Comparison of ENCODE assay signal across 13 cellular contexts in genomic region chr6:40695114-40695513, GRCh38.
DNase-seq lines count a peak whose midpoint lies in the region; ATAC-seq and TF ChIP-seq lines count a peak whose summit lies in the region.
"Had no signal": no experiment of that assay in that cellular context is flagged by ENCODE, and none has a peak within 500 bp of the region (broad histone marks: within the 10 kb centered on the region; RNA-seq: fewer than 3 reads in every experiment).

No MANE protein-coding gene starts in this region.

- H3K4me1 ChIP-seq in BLaER1 = peaks cover 75% of the 10 kb centered on the region
- no peaks in the 10 kb centered on the region for H3K4me1 ChIP-seq in GM23338 (ENCODE audit: insufficient read depth)
- H3K4me1 ChIP-seq in NT2/D1 (ENCODE audit: insufficient read depth, insufficient read length) = no peaks in the 10 kb centered on the region
- H3K4me1 ChIP-seq in endodermal cell (ENCODE audit: control insufficient read depth, insufficient read depth, low read length) = peaks cover 12% of the 10 kb centered on the region
- H3K4me1 ChIP-seq: SJSA1 had no signal

- no peak overlapping the region for H3K27ac Mint-ChIP-seq in GM23338
- no peak overlapping the region for H3K27ac Mint-ChIP-seq in endodermal cell
- H3K27ac Mint-ChIP-seq in effector memory CD8-positive, alpha-beta T cell = no peak overlapping the region
- H3K27ac Mint-ChIP-seq: stimulated activated naive CD8-positive, alpha-beta T cell treated with anti-CD3 and anti-CD28 coated beads, Interleukin-15, Interleukin-2, amounts not matched to agents 100 ng/mL and 50 ng/mL, for 24 hours had no signal

- H3K4me1 Mint-ChIP-seq in GM23338 (peaks cover 7% of the 10 kb centered on the region), endodermal cell (peaks cover 15% of the 10 kb centered on the region)
- no peaks in the 10 kb centered on the region for H3K4me1 Mint-ChIP-seq in effector memory CD8-positive, alpha-beta T cell (ENCODE audit: low read depth in 2 of 2)

- H3K9ac ChIP-seq in BLaER1 = peak overlapping the region; percentile 8; the same call in 1 of the 2 replicates
- H3K9ac ChIP-seq in NT2/D1 (ENCODE audit: insufficient read length, low read depth) = no peak overlapping the region
- no peak overlapping the region for H3K9ac ChIP-seq in endodermal cell (ENCODE audit: extremely low read depth, low read length, poor library complexity, severe bottlenecking)

- peak overlapping the region; percentile 22; the same call in 2 of the 3 replicates for H3K4me3 Mint-ChIP-seq in GM23338
- no peak overlapping the region for H3K4me3 Mint-ChIP-seq in endodermal cell
- no peak overlapping the region for H3K4me3 Mint-ChIP-seq in effector memory CD8-positive, alpha-beta T cell
- H3K4me3 Mint-ChIP-seq: stimulated activated naive CD8-positive, alpha-beta T cell treated with anti-CD3 and anti-CD28 coated beads, Interleukin-15, Interleukin-2, amounts not matched to agents 100 ng/mL and 50 ng/mL, for 24 hours had no signal

- ATAC-seq in GM23338 (peak; percentile 98), GM21619 (IDR thresholded peaks at IDR 0.05; ENCODE audit: unreplicated experiment) (no peak)
- no peak for ATAC-seq in effector memory CD8-positive, alpha-beta T cell (replicated peaks)

- H3K27me3 ChIP-seq in BLaER1 (no peaks in the 10 kb centered on the region), GM23338 (ENCODE audit: insufficient read depth) (no peaks in the 10 kb centered on the region), NT2/D1 (ENCODE audit: insufficient read depth, insufficient read length) (no peaks in the 10 kb centered on the region), endodermal cell (ENCODE audit: control insufficient read depth, insufficient read depth, low read length, poor library complexity, severe bottlenecking) (no peaks in the 10 kb centered on the region)

- 0 out of 2 replicates have a peak overlapping the region, but pooled peaks have one; percentile 6 for H2AFZ ChIP-seq in GM23338

- H3K9me3 ChIP-seq in BLaER1 (no peaks in the 10 kb centered on the region), NT2/D1 (ENCODE audit: insufficient read depth, low read length) (no peaks in the 10 kb centered on the region), endodermal cell (ENCODE audit: control insufficient read depth, low read length) (no peaks in the 10 kb centered on the region)
- H3K9me3 ChIP-seq: SJSA1 had no signal

- H3K36me3 Mint-ChIP-seq in GM23338 (ENCODE audit: low read depth) (no peaks in the 10 kb centered on the region), endodermal cell (ENCODE audit: low read depth) (no peaks in the 10 kb centered on the region)
- no peaks in the 10 kb centered on the region for H3K36me3 Mint-ChIP-seq in effector memory CD8-positive, alpha-beta T cell (ENCODE audit: insufficient read depth)

- no peaks in the 10 kb centered on the region for H3F3A ChIP-seq in GM23338 (replicated peaks; ENCODE audit: low read depth)

- TF ChIP-seq CTCF in GM23338 (conservative IDR thresholded peaks at IDR 0.05; ENCODE audit: low read depth in 2 of 2) (no peak), endodermal cell (conservative IDR thresholded peaks at IDR 0.05) (no peak)

- peaks cover 13% of the 10 kb centered on the region; the same call in 1 of the 2 replicates for H3K9me2 ChIP-seq in GM23338 (ENCODE audit: insufficient read depth)

- H3K79me2 ChIP-seq in GM23338 (replicated peaks; ENCODE audit: insufficient read depth) = no peaks in the 10 kb centered on the region

- no peaks in the 10 kb centered on the region for H4K20me1 ChIP-seq in BLaER1
- no peaks in the 10 kb centered on the region for H4K20me1 ChIP-seq in GM23338 (replicated peaks; ENCODE audit: insufficient read depth)

- H3K36me3 ChIP-seq in BLaER1 (no peaks in the 10 kb centered on the region), GM23338 (ENCODE audit: insufficient read depth) (no peaks in the 10 kb centered on the region), NT2/D1 (ENCODE audit: insufficient read depth, insufficient read length, low read length) (no peaks in the 10 kb centered on the region), endodermal cell (ENCODE audit: control insufficient read depth, insufficient read depth, low read length) (no peaks in the 10 kb centered on the region)
- H3K36me3 ChIP-seq: SJSA1 had no signal

- peak; percentile 60 for DNase-seq in GM23338 (ENCODE audit: low spot score)
- DNase-seq in NT2/D1 (ENCODE audit: low read depth, low spot score) = peak; percentile 32
- DNase-seq in endodermal cell = peak; percentile 68
- DNase-seq in middle frontal gyrus (ENCODE audit: extremely low spot score, low spot score) = no peak
- no peak for DNase-seq in effector memory CD8-positive, alpha-beta T cell
- no peak for DNase-seq in NK-92 treated with Interleukin-12 subunit alpha and Interleukin-12 subunit beta, amount 100 ng/mL, for 24 hours (lab: John Stamatoyannopoulos, UW)
- DNase-seq: activated T-cell treated with anti-CD3 and anti-CD28 coated beads, Interleukin-2, amount 50 U/mL, for 1 hour; stimulated activated CD4-positive, alpha-beta T cell treated with anti-CD3 and anti-CD28 coated beads, Interleukin-4, amount 100 ng/mL, for 4 hours had no signal

- WGBS in endodermal cell (ENCODE audit: insufficient coverage in 1 of 2, insufficient read length in 1 of 2), 2 experiments = 54% methylated on average over 2 of the region's 2 CpGs; no CpG with 5 or more reads in 1 of the 2 experiments

- H3K27ac ChIP-seq in BLaER1 = peak overlapping the region; percentile 56
- H3K27ac ChIP-seq in GM23338 (ENCODE audit: low read depth) = no peak overlapping the region
- H3K27ac ChIP-seq in endodermal cell (ENCODE audit: low read depth, low read length) = no peak overlapping the region
- H3K27ac ChIP-seq: dorsolateral prefrontal cortex, SJSA1 had no signal

- H3K4me3 ChIP-seq in BLaER1 (peak overlapping the region; percentile 16), GM23338 (no peak overlapping the region), NT2/D1 (ENCODE audit: insufficient read length, low read depth) (no peak overlapping the region), endodermal cell (ENCODE audit: low read length) (no peak overlapping the region)
- H3K4me3 ChIP-seq: dorsolateral prefrontal cortex, SJSA1 had no signal

- H3K27me3 Mint-ChIP-seq in GM23338 (ENCODE audit: insufficient read depth, low read depth, poor library complexity) (peaks cover 4% of the 10 kb centered on the region), endodermal cell (ENCODE audit: insufficient read depth) (peaks cover 2% of the 10 kb centered on the region)
- H3K27me3 Mint-ChIP-seq in effector memory CD8-positive, alpha-beta T cell = peaks cover 0 to 47% of the 10 kb centered on the region in 2 donors
- H3K27me3 Mint-ChIP-seq: stimulated activated naive CD8-positive, alpha-beta T cell treated with anti-CD3 and anti-CD28 coated beads, Interleukin-15, Interleukin-2, amounts not matched to agents 100 ng/mL and 50 ng/mL, for 24 hours had no signal

- H3K4me2 ChIP-seq in BLaER1 = peak overlapping the region; percentile 94
- H3K4me2 ChIP-seq in GM23338 = no peak overlapping the region

- H3K9me3 Mint-ChIP-seq in GM23338 (no peaks in the 10 kb centered on the region), endodermal cell (no peaks in the 10 kb centered on the region)
- no peaks in the 10 kb centered on the region for H3K9me3 Mint-ChIP-seq in effector memory CD8-positive, alpha-beta T cell
- H3K9me3 Mint-ChIP-seq: stimulated activated naive CD8-positive, alpha-beta T cell treated with anti-CD3 and anti-CD28 coated beads, Interleukin-15, Interleukin-2, amounts not matched to agents 100 ng/mL and 50 ng/mL, for 24 hours had no signal

TF ChIP-seq in GM23338, 12 proteins besides CTCF, POLR2A, EP300 and RAD21 (continues in another document):
- TF ChIP-seq ETS1 (IDR thresholded peaks at IDR 0.05) = 0 out of 2 replicates have a peak, but pooled peaks have one; percentile 29

Comparison
In these comparisons a context has a peak if more than half of its experiments do, and no peak if none do; other contexts are left out.
1. DNase-seq: peak in GM23338 (single experiment), NT2/D1 (single experiment) and endodermal cell (single experiment); none in middle frontal gyrus (single experiment), effector memory CD8-positive, alpha-beta T cell (0 of 3) and NK-92 treated with Interleukin-12 subunit alpha and Interleukin-12 subunit beta, amount 100 ng/mL, for 24 hours (single experiment).